8 cellular contexts compared by ENCODE assay signal in the genomic region with DNA sequence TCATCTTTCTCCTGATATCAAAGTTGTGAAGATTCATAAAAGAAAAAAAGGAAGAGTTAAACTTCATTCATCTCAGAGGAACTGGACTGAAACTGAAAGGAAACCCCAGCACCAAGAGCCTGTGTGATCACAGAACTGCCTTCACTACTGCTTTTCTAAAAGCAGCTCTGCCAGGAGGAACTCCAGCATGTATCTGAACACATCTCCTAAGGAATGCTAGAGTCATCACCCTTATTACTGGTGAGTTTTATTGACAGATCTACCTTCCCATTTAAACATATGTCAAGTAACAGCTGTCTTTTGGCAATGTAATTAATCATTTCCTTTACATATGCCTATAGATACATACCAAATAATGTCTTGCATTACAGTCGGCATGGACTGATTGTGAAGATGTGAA.
DNase-seq lines count a peak whose midpoint lies in the region; ATAC-seq and TF ChIP-seq lines count a peak whose summit lies in the region.

No MANE protein-coding gene starts in this region.

- CTCF ChIA-PET in GM10248 (lab: Yijun Ruan, JAX), result no interaction called here

- peak; percentile 33 for ATAC-seq in GM18508 (IDR thresholded peaks at IDR 0.05; ENCODE audit: insufficient read depth, unreplicated experiment)
- peak; percentile 51 for ATAC-seq in GM21528 (IDR thresholded peaks at IDR 0.05; ENCODE audit: low FRiP score, unreplicated experiment)
- peak; percentile 46 for ATAC-seq in foreskin keratinocyte

- H3K4me1 ChIP-seq in foreskin keratinocyte, result peaks cover 26% of the 10 kb centered on the region
- peaks cover 0 to 10% (median 3%) of the 10 kb centered on the region in 4 donors for H3K4me1 ChIP-seq in transverse colon

- H3K4me3 Mint-ChIP-seq in activated T-helper 1 cell treated with anti-CD3 and anti-CD28 coated beads, Interleukin-12 subunit alpha, Interleukin-12 subunit beta, Interleukin-2, Interleukin-4 antibody, amounts not matched to agents 30 ng/mL and 10 ng/mL and 1 ng/mL, durations not matched to agents 14 hours and 24 hours and 36 hours, result no peak overlapping the region

- no peaks in the 10 kb centered on the region for H3K9me3 Mint-ChIP-seq in activated T-helper 1 cell treated with anti-CD3 and anti-CD28 coated beads, Interleukin-12 subunit alpha, Interleukin-12 subunit beta, Interleukin-2, Interleukin-4 antibody, amounts not matched to agents 30 ng/mL and 10 ng/mL and 1 ng/mL, durations not matched to agents 14 hours and 24 hours and 36 hours

- H3K27me3 Mint-ChIP-seq in activated T-helper 1 cell treated with anti-CD3 and anti-CD28 coated beads, Interleukin-12 subunit alpha, Interleukin-12 subunit beta, Interleukin-2, Interleukin-4 antibody, amounts not matched to agents 30 ng/mL and 10 ng/mL and 1 ng/mL, durations not matched to agents 14 hours and 24 hours and 36 hours (ENCODE audit: insufficient read depth), result peaks cover 18% of the 10 kb centered on the region

- TF ChIP-seq EP300 in transverse colon (IDR thresholded peaks at IDR 0.05; ENCODE audit: low read depth), result no peak

- intact Hi-C loops in activated T-helper 1 cell treated with anti-CD3 and anti-CD28 coated beads, Interleukin-12 subunit alpha, Interleukin-12 subunit beta, Interleukin-2, Interleukin-4 antibody, amounts not matched to agents 30 ng/mL and 10 ng/mL and 1 ng/mL, durations not matched to agents 14 hours and 24 hours and 36 hours (cut with micrococcal nuclease), result loop anchor here (10.0 kb wide), 1 partner anchor 230 kb away; no protein-coding TSS in a partner anchor
- intact Hi-C loops in transverse colon (cut with DNase I; ENCODE audit: low total_unique reads), result no loop called here

- WGBS in transverse colon (ENCODE audit: low coverage in 1 of 2), 2 donors, result 54 to 73% methylated on average over 1 of the region's 1 CpG

- TF ChIP-seq CTCF in HL-60 (IDR thresholded peaks at IDR 0.05; ENCODE audit: insufficient read depth, low read length), result no peak
- no peak for TF ChIP-seq CTCF in foreskin keratinocyte (conservative IDR thresholded peaks at IDR 0.05)
- no peak for TF ChIP-seq CTCF in GM10248 (IDR thresholded peaks at IDR 0.05; ENCODE audit: control extremely low read depth, extremely low read depth, low read depth, missing control alignments)
- no peak for TF ChIP-seq CTCF in transverse colon (IDR thresholded peaks at IDR 0.05)

- DNase-seq in HL-60 (ENCODE audit: low read depth in 1 of 2, low spot score in 1 of 2) (peak in 1 of 2 experiments; percentile 24), foreskin keratinocyte (peak in 1 of 2 donors; percentile 37), GM10248 (ENCODE audit: extremely low spot score) (no peak), islet precursor cell (no peak), transverse colon (no peak)
- no peak for DNase-seq in activated T-helper 1 cell treated with anti-CD3 and anti-CD28 coated beads, Interleukin-12 subunit alpha, Interleukin-12 subunit beta, Interleukin-2, Interleukin-4 antibody, amounts not matched to agents 30 ng/mL and 10 ng/mL and 1 ng/mL, durations not matched to agents 14 hours and 24 hours and 36 hours (ENCODE audit: low spot score)

- no peak for TF ChIP-seq POLR2A in transverse colon (IDR thresholded peaks at IDR 0.05)

- in situ Hi-C loops in transverse colon (cut with MboI; ENCODE audit: low pct_ligation_motif_present in 1 of 4, low pct_unique_long_range_greater_than_20kb in 1 of 4, low sequenced_read_pairs in 3 of 4), result no loop called here

- H3K4me3 ChIP-seq in HL-60 (replicated peaks; ENCODE audit: insufficient read depth, low read length) (no peak overlapping the region), transverse colon (no peak overlapping the region)

- peaks cover 16% of the 10 kb centered on the region for H3K4me1 Mint-ChIP-seq in activated T-helper 1 cell treated with anti-CD3 and anti-CD28 coated beads, Interleukin-12 subunit alpha, Interleukin-12 subunit beta, Interleukin-2, Interleukin-4 antibody, amounts not matched to agents 30 ng/mL and 10 ng/mL and 1 ng/mL, durations not matched to agents 14 hours and 24 hours and 36 hours (ENCODE audit: low read depth)

- H3K27ac ChIP-seq in HL-60 (replicated peaks) (peak overlapping the region; percentile 49), foreskin keratinocyte (no peak overlapping the region), transverse colon (no peak overlapping the region)

- no peak overlapping the region for H3K27ac Mint-ChIP-seq in activated T-helper 1 cell treated with anti-CD3 and anti-CD28 coated beads, Interleukin-12 subunit alpha, Interleukin-12 subunit beta, Interleukin-2, Interleukin-4 antibody, amounts not matched to agents 30 ng/mL and 10 ng/mL and 1 ng/mL, durations not matched to agents 14 hours and 24 hours and 36 hours

- POLR2A ChIA-PET in GM10248 (lab: Yijun Ruan, JAX), result no interaction called here

- H3K27me3 ChIP-seq in HL-60 (ENCODE audit: insufficient read depth, poor library complexity, severe bottlenecking), result no peaks in the 10 kb centered on the region
- H3K27me3 ChIP-seq in foreskin keratinocyte, result no peaks in the 10 kb centered on the region
- H3K27me3 ChIP-seq in transverse colon, result no peaks in the 10 kb centered on the region

- H3K9me3 ChIP-seq in transverse colon, result no peaks in the 10 kb centered on the region

- no peaks in the 10 kb centered on the region for H3K36me3 ChIP-seq in transverse colon

- H3K36me3 Mint-ChIP-seq in activated T-helper 1 cell treated with anti-CD3 and anti-CD28 coated beads, Interleukin-12 subunit alpha, Interleukin-12 subunit beta, Interleukin-2, Interleukin-4 antibody, amounts not matched to agents 30 ng/mL and 10 ng/mL and 1 ng/mL, durations not matched to agents 14 hours and 24 hours and 36 hours (ENCODE audit: low read depth), result no peaks in the 10 kb centered on the region
